Comparison of ENCODE assay signal across 19 cellular contexts in the genomic region with DNA sequence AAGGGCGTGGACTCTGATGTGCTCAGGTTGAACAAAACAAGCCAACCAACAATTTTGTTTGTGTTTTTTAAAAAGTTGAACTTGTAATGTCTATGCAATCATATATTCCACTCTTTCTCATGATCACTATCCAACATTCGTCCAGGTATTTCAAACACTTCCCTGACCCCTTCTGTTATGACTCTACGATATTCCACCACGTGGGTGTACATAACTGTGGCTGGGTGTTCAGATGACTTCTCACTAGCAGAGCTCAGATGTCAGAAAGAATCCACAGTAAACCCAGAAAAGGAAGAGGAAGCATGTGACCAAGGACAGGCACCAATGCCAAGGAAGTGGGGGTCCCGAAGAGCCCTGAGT. TPM values are rescaled to one million over a fixed set of nuclear protein-coding genes. Genes with fewer than 3 reads are reported as not detected.
DNase-seq lines count a peak whose midpoint lies in the region; TF ChIP-seq lines count a peak whose summit lies in the region.
"Had no signal": no experiment of that assay in that cellular context is flagged by ENCODE, and none has a peak within 500 bp of the region (broad histone marks: within the 10 kb centered on the region; RNA-seq: fewer than 3 reads in every experiment).

No MANE protein-coding gene starts in this region.

- DNase-seq in DMS53 (lab: John Stamatoyannopoulos, UW) (peak; percentile 55), DMS53 treated with DMSO at 0.1 percent for 48 hours (lab: John Stamatoyannopoulos, UW; ENCODE audit: unreplicated experiment) (no peak), transverse colon (no peak), A172 (ENCODE audit: low spot score) (no peak), anterior cingulate cortex (lab: John Stamatoyannopoulos, UW) (no peak), NCI-H510A (lab: John Stamatoyannopoulos, UW) (no peak)
- DNase-seq: 8988T; activated CD4-positive, alpha-beta T cell treated with anti-CD3 and anti-CD28 coated beads, Interleukin-2, amount 50 U/mL, for 4 hours; activated naive CD4-positive, alpha-beta T cell treated with anti-CD3 and anti-CD28 coated beads for 36 hours; aorta; H9; NCI-H2171 treated with DMSO at 0.1 percent for 48 hours; NCI-H748 treated with DMSO at 0.1 percent for 48 hours; nucleus accumbens; right cardiac atrium; SHP77 treated with DMSO at 0.1 percent for 48 hours; stimulated activated naive B cell treated with anti-CD40 and anti-IgM and Interleukin-4, amounts not matched to agents 10 μg/mL and 1 μg/mL and 100 μg/mL, for 72 hours had no signal

- H3K4me3 ChIP-seq in endocrine pancreas (ENCODE audit: control insufficient read depth, insufficient read depth, low read length) (peak overlapping the region; percentile 2), muscle layer of duodenum (ENCODE audit: low read depth in 1 of 2, low read length in 2 of 2) (no peak overlapping the region), transverse colon (peak overlapping the region in 1 of 4 donors; percentile 22)

- TF ChIP-seq EP300 in transverse colon (IDR thresholded peaks at IDR 0.05; ENCODE audit: low read depth): no peak

- 56 to 74% methylated on average over 4 to 5 of the region's 5 CpGs for WGBS in transverse colon (ENCODE audit: low coverage in 1 of 2), 2 donors

- no peak for TF ChIP-seq POLR2A in transverse colon (IDR thresholded peaks at IDR 0.05)

- H3K36me3 ChIP-seq in endocrine pancreas (ENCODE audit: control insufficient read depth, insufficient read depth, low read length) (no peaks in the 10 kb centered on the region), muscle layer of duodenum (ENCODE audit: control insufficient read depth in 1 of 2, insufficient read depth in 2 of 2, low read length in 2 of 2) (no peaks in the 10 kb centered on the region), transverse colon (no peaks in the 10 kb centered on the region)

- H3K27ac ChIP-seq in muscle layer of duodenum (ENCODE audit: low read length): peak overlapping the region; percentile 35
- H3K27ac ChIP-seq in transverse colon: peak overlapping the region; percentile 83 to 91 (median 84)

- in situ Hi-C loops in transverse colon (cut with MboI; ENCODE audit: low pct_ligation_motif_present in 1 of 4, low pct_unique_long_range_greater_than_20kb in 1 of 4, low sequenced_read_pairs in 3 of 4): no loop called here

- peak overlapping the region; percentile 70 for H3K9ac ChIP-seq in endocrine pancreas (ENCODE audit: control insufficient read depth, insufficient read depth, low read length)

- H3K9me3 ChIP-seq in endocrine pancreas (ENCODE audit: control insufficient read depth, low read length): no peaks in the 10 kb centered on the region
- no peaks in the 10 kb centered on the region for H3K9me3 ChIP-seq in muscle layer of duodenum (ENCODE audit: control insufficient read depth in 1 of 2, low read length in 2 of 2)
- H3K9me3 ChIP-seq in transverse colon: no peaks in the 10 kb centered on the region

- intact Hi-C loops in transverse colon (cut with DNase I; ENCODE audit: low total_unique reads): no loop called here

- no peak for TF ChIP-seq CTCF in transverse colon (IDR thresholded peaks at IDR 0.05)

- H3K4me1 ChIP-seq in endocrine pancreas (ENCODE audit: control insufficient read depth, insufficient read depth, low read length) (peaks cover 32% of the 10 kb centered on the region), muscle layer of duodenum (ENCODE audit: control insufficient read depth in 1 of 2, insufficient read depth in 2 of 2, low read length in 2 of 2) (peaks cover 0 to 4% of the 10 kb centered on the region in 2 donors), transverse colon (peaks cover 0 to 36% (median 18%) of the 10 kb centered on the region in 4 donors)

- H3K27me3 ChIP-seq in endocrine pancreas (ENCODE audit: control insufficient read depth, insufficient read depth, low read length) (no peaks in the 10 kb centered on the region), muscle layer of duodenum (ENCODE audit: low read depth, low read length) (no peaks in the 10 kb centered on the region), transverse colon (no peaks in the 10 kb centered on the region)

RNA-seq across cellular contexts. Expression of gene PTPN3, which starts 19.9 kb away (rescaled TPM):
- 10 to 100 TPM; 12.7 to 27.0 (median 18.1) TPM for total RNA-seq in transverse colon
- 7.8 and 10.3 TPM in 2 replicates for total RNA-seq in A172 (2014; rRNA removed; shearing (Covaris generic))
